Comparison of ENCODE assay signal across 10 cellular contexts in genomic region chr4:184408021-184408710, GRCh38.
DNase-seq lines count a peak whose midpoint lies in the region; ATAC-seq and TF ChIP-seq lines count a peak whose summit lies in the region.
"Had no signal": no experiment of that assay in that cellular context is flagged by ENCODE, and none has a peak within 500 bp of the region (broad histone marks: within the 10 kb centered on the region; RNA-seq: fewer than 3 reads in every experiment).

No MANE protein-coding gene starts in this region.

- H3K9me2 ChIP-seq in DOHH2 (replicated peaks; ENCODE audit: control insufficient read depth, low read length): no peaks in the 10 kb centered on the region

- H4K20me1 ChIP-seq in DOHH2 (ENCODE audit: control insufficient read depth, insufficient read depth, low read depth, low read length): 0 out of 2 replicates have a peak, but pooled peaks cover 10% of the 10 kb centered on the region

- H3K27me3 ChIP-seq in DOHH2 (ENCODE audit: control insufficient read depth, low read length) (no peaks in the 10 kb centered on the region), prostate gland (replicated peaks; ENCODE audit: insufficient read depth) (no peaks in the 10 kb centered on the region)
- H3K27me3 ChIP-seq: Peyer's patch, testis had no signal

- peak overlapping the region; percentile 85 for H3K27ac Mint-ChIP-seq in endothelial cell (ENCODE audit: unreplicated experiment)

- no peaks in the 10 kb centered on the region for H3K9me3 ChIP-seq in DOHH2 (ENCODE audit: control insufficient read depth, insufficient read depth, low read length)
- H3K9me3 ChIP-seq in prostate gland: no peaks in the 10 kb centered on the region
- H3K9me3 ChIP-seq: Peyer's patch, testis had no signal

- ATAC-seq in GM21723 (IDR thresholded peaks at IDR 0.05; ENCODE audit: unreplicated experiment) (no peak), HG02970 (IDR thresholded peaks at IDR 0.05; ENCODE audit: low FRiP score, unreplicated experiment) (no peak)

- no peak for TF ChIP-seq CTCF in DOHH2 (IDR thresholded peaks at IDR 0.05; ENCODE audit: low read depth, low read length, poor library complexity, severe bottlenecking)
- TF ChIP-seq CTCF in endothelial cell (IDR thresholded peaks at IDR 0.05; ENCODE audit: unreplicated experiment): no peak
- TF ChIP-seq CTCF in prostate gland (IDR thresholded peaks at IDR 0.05): no peak

- H3K27me3 Mint-ChIP-seq in endothelial cell (ENCODE audit: unreplicated experiment): peaks cover 13% of the 10 kb centered on the region

- no peak for TF ChIP-seq POLR2A in prostate gland (IDR thresholded peaks at IDR 0.05)

- H3K4me1 ChIP-seq in DOHH2 (ENCODE audit: control insufficient read depth, low read length) (peaks cover 42% of the 10 kb centered on the region), prostate gland (replicated peaks) (peaks cover 17% of the 10 kb centered on the region)

- H3K4me3 Mint-ChIP-seq in endothelial cell (ENCODE audit: unreplicated experiment): no peak overlapping the region

- H3K27ac ChIP-seq in DOHH2 (ENCODE audit: low read depth, low read length) (peak overlapping the region; percentile 64), prostate gland (peak overlapping the region; percentile 88 to 91)

- H3K4me3 ChIP-seq in DOHH2 (ENCODE audit: low read length): peak overlapping the region; percentile 51; the same call in 1 of the 2 replicates
- no peak overlapping the region for H3K4me3 ChIP-seq in prostate gland
- H3K4me3 ChIP-seq: Peyer's patch, testis had no signal

- H3K79me2 ChIP-seq in DOHH2 (ENCODE audit: control insufficient read depth, low read length): no peaks in the 10 kb centered on the region

- peaks cover 43% of the 10 kb centered on the region for H3K4me1 Mint-ChIP-seq in endothelial cell (ENCODE audit: unreplicated experiment)

- no peaks in the 10 kb centered on the region for H3K9me3 Mint-ChIP-seq in endothelial cell (ENCODE audit: unreplicated experiment)

- DNase-seq in RPMI7951 (ENCODE audit: low read depth): peak; percentile 24
- no peak for DNase-seq in endothelial cell (ENCODE audit: low spot score)
- no peak for DNase-seq in prostate gland (ENCODE audit: low spot score)
- DNase-seq in NCI-H510A treated with DMSO at 0.1 percent for 48 hours (lab: John Stamatoyannopoulos, UW): no peak
- no peak for DNase-seq in SK-N-DZ (ENCODE audit: low spot score)
- DNase-seq: Peyer's patch, testis had no signal

- 59% methylated on average over 8 of the region's 8 CpGs for WGBS in prostate gland

- H3K36me3 ChIP-seq in DOHH2 (ENCODE audit: control insufficient read depth, low read length): peaks cover 17% of the 10 kb centered on the region
- no peaks in the 10 kb centered on the region for H3K36me3 ChIP-seq in prostate gland

- H3K36me3 Mint-ChIP-seq in endothelial cell (ENCODE audit: low read depth, unreplicated experiment): peaks cover 61% of the 10 kb centered on the region

- H3K4me2 ChIP-seq in DOHH2 (ENCODE audit: low read length): peak overlapping the region; percentile 63

- intact Hi-C loops in prostate gland (cut with DNase I): no loop called here

- H3F3A ChIP-seq in DOHH2 (ENCODE audit: control insufficient read depth, insufficient read depth): peaks cover 16% of the 10 kb centered on the region
